In the genomic region with DNA sequence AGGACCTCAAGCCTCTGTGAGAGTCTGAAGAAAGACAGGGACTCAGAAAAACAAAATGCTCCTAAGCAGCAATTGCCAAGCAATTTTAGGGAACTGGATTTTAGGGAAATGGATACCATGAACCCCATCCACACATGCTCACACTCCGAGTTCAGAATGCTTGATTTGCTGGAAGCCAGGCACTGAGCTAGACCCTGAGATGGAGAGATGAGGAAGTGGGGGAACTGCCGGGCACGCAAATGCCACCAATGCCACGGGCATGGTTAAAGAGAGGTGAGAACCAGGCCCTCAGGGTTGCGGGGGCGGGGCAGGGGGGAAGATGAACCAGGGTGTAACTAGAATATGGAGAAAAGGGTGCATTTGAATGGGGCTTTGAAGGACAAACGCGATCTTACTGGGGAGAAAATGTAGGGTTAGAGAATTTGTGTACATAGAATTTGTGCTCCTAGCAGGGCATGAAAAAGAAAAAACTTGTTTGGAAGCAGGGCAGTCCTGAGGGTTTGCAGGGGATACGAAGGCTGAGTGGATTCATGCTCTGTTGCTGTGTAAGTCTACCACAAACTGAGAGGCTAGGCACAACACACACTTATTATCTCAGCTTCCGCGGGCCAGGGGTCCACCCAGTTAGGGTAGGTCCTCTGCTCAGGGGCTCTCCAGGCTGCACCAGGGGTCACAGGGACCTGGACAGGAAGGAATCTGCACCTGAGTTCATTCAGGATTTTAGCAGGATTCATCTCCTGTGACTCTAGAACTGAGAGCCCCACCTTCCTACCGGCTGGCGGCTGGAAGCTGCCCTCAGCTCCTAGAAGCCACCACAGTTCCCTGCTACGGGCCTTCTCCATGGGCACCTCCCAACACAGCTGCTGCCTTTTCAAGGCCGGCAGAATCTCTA, we compare ENCODE assay signal across 1 cellular context.
TF ChIP-seq lines count a peak whose summit lies in the region.

No MANE protein-coding gene starts in this region.

TF ChIP-seq in GM23338, 12 proteins besides CTCF, POLR2A, EP300 and RAD21 (continued from another document):
- TF ChIP-seq ZNF462 (CRISPR knock-in tag; IDR thresholded peaks at IDR 0.05), result no peak
- TF ChIP-seq, protein P1, sequence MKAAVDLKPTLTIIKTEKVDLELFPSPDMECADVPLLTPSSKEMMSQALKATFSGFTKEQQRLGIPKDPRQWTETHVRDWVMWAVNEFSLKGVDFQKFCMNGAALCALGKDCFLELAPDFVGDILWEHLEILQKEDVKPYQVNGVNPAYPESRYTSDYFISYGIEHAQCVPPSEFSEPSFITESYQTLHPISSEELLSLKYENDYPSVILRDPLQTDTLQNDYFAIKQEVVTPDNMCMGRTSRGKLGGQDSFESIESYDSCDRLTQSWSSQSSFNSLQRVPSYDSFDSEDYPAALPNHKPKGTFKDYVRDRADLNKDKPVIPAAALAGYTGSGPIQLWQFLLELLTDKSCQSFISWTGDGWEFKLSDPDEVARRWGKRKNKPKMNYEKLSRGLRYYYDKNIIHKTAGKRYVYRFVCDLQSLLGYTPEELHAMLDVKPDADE (IDR thresholded peaks at IDR 0.05), result no peak
